In genomic region chr16:81866820-81867440, GRCh38 we compare ENCODE assay signal across 12 cellular contexts.
DNase-seq lines count a peak whose midpoint lies in the region; ATAC-seq and TF ChIP-seq lines count a peak whose summit lies in the region.
"Had no signal": no experiment of that assay in that cellular context is flagged by ENCODE, and none has a peak within 500 bp of the region (broad histone marks: within the 10 kb centered on the region; RNA-seq: fewer than 3 reads in every experiment).

No MANE protein-coding gene starts in this region.

- H3K36me3 ChIP-seq in BLaER1 (peaks cover 34% of the 10 kb centered on the region), PC-3 (ENCODE audit: low read depth, low read length) (no peaks in the 10 kb centered on the region), ovary (no peaks in the 10 kb centered on the region)

- no peaks in the 10 kb centered on the region for H3K79me2 ChIP-seq in PC-3 (ENCODE audit: low read length)

- TF ChIP-seq CTCF in PC-3 (conservative IDR thresholded peaks at IDR 0.05; ENCODE audit: low read depth, low read length) (no peak), ovary (IDR thresholded peaks at IDR 0.05) (no peak)

- H3F3A ChIP-seq in PC-3 (ENCODE audit: low read length, unreplicated experiment): no peaks in the 10 kb centered on the region

- no peak overlapping the region for H3K4me2 ChIP-seq in BLaER1
- no peak overlapping the region for H3K4me2 ChIP-seq in PC-3 (ENCODE audit: low read length)

- TF ChIP-seq EP300 in ovary (IDR thresholded peaks at IDR 0.05): no peak

- H3K4me3 Mint-ChIP-seq in activated CD4-positive, alpha-beta memory T cell treated with anti-CD3 and anti-CD28 coated beads for 36 hours: no peak overlapping the region

- POLR2A ChIA-PET in PC-3 (lab: Charles Lee; ENCODE audit: unreplicated experiment): interaction anchor here (0.6 kb wide), 2 partner anchors 24 to 462 kb away, joined by 3 to 4 read pairs; no protein-coding TSS in a partner anchor
- POLR2A ChIA-PET in activated CD4-positive, alpha-beta memory T cell treated with anti-CD3 and anti-CD28 coated beads for 36 hours (lab: Charles Lee): no interaction called here

- H3K9me3 ChIP-seq in BLaER1 (no peaks in the 10 kb centered on the region), PC-3 (ENCODE audit: low read length) (no peaks in the 10 kb centered on the region), ovary (no peaks in the 10 kb centered on the region)

- H3K4me1 ChIP-seq in BLaER1 (peaks cover 9% of the 10 kb centered on the region; the same call in 1 of the 2 replicates), PC-3 (ENCODE audit: insufficient read depth, low read length) (no peaks in the 10 kb centered on the region; the same call in 1 of the 2 replicates), ovary (ENCODE audit: insufficient read depth) (no peaks in the 10 kb centered on the region)

- H3K9ac ChIP-seq in BLaER1 (no peak overlapping the region), PC-3 (ENCODE audit: low read length) (no peak overlapping the region)

- CTCF ChIA-PET in PC-3 (lab: Charles Lee): no interaction called here
- CTCF ChIA-PET in activated CD4-positive, alpha-beta memory T cell treated with anti-CD3 and anti-CD28 coated beads for 36 hours (lab: Charles Lee): no interaction called here

- no peaks in the 10 kb centered on the region for H3K9me2 ChIP-seq in PC-3 (replicated peaks; ENCODE audit: low read length)

- no peak overlapping the region for H2AFZ ChIP-seq in PC-3 (ENCODE audit: low read length)

- no peak overlapping the region for H3K27ac Mint-ChIP-seq in activated CD4-positive, alpha-beta memory T cell treated with anti-CD3 and anti-CD28 coated beads for 36 hours

- 53 to 73% (median 60%) methylated on average over 10 of the region's 10 CpGs for WGBS in ovary, 3 donors

- H3K4me3 ChIP-seq in BLaER1: no peak overlapping the region
- H3K4me3 ChIP-seq in PC-3 (ENCODE audit: low read length): no peak overlapping the region
- H3K4me3 ChIP-seq in ovary: no peak overlapping the region

- H3K27ac ChIP-seq in BLaER1 (0 out of 2 replicates have a peak overlapping the region, but pooled peaks have one; percentile 30), PC-3 (ENCODE audit: low read length) (no peak overlapping the region), ovary (no peak overlapping the region)

- no TSS peak for BruUV-seq in PC-3 (replicated peaks; lab: Mats Ljungman, UMichigan)

- H3K4me1 Mint-ChIP-seq in activated CD4-positive, alpha-beta memory T cell treated with anti-CD3 and anti-CD28 coated beads for 36 hours (ENCODE audit: low read depth): no peaks in the 10 kb centered on the region

- H3K27me3 Mint-ChIP-seq in activated CD4-positive, alpha-beta memory T cell treated with anti-CD3 and anti-CD28 coated beads for 36 hours: no peaks in the 10 kb centered on the region

- no peak for DNase-seq in PC-3
- DNase-seq in Right ventricle myocardium superior: peak; percentile 83
- DNase-seq in ovary: peak in 3 of 5 donors; percentile 23 to 36 (median 35)
- DNase-seq in effector CD4-positive, alpha-beta T cell: no peak
- DNase-seq in NCI-H69 (lab: John Stamatoyannopoulos, UW): no peak
- DNase-seq in activated CD4-positive, alpha-beta memory T cell treated with anti-CD3 and anti-CD28 coated beads for 36 hours: no peak
- DNase-seq: activated gamma-delta T cell treated with Interleukin-2 at 50 U/mL for 16 hours; effector CD8-positive, alpha-beta T cell; retina; stimulated activated CD8-positive, alpha-beta memory T cell treated with anti-CD3 and anti-CD28 coated beads, Interleukin-4, amount 100 ng/mL, for 48 hours had no signal

- H3K9me3 Mint-ChIP-seq in activated CD4-positive, alpha-beta memory T cell treated with anti-CD3 and anti-CD28 coated beads for 36 hours: no peaks in the 10 kb centered on the region

- peaks cover 11% of the 10 kb centered on the region; the same call in 1 of the 2 replicates for H4K20me1 ChIP-seq in BLaER1
- no peaks in the 10 kb centered on the region for H4K20me1 ChIP-seq in PC-3 (ENCODE audit: low read length)

- intact Hi-C loops in PC-3 (cut with micrococcal nuclease) (no loop called here), Right ventricle myocardium superior (cut with DNase I) (no loop called here), ovary (cut with DNase I) (no loop called here)
- intact Hi-C loops in activated CD4-positive, alpha-beta memory T cell treated with anti-CD3 and anti-CD28 coated beads for 36 hours (cut with micrococcal nuclease): no loop called here

- no peaks in the 10 kb centered on the region for H3K27me3 ChIP-seq in BLaER1
- H3K27me3 ChIP-seq in PC-3 (ENCODE audit: low read length): no peaks in the 10 kb centered on the region
- H3K27me3 ChIP-seq in ovary: no peaks in the 10 kb centered on the region

- no peak for TF ChIP-seq POLR2A in ovary (IDR thresholded peaks at IDR 0.05)

- H3K36me3 Mint-ChIP-seq in activated CD4-positive, alpha-beta memory T cell treated with anti-CD3 and anti-CD28 coated beads for 36 hours: no peaks in the 10 kb centered on the region

- ATAC-seq in PC-3: peak; percentile 57; the same call in 1 of the 2 replicates
- peak; percentile 68 for ATAC-seq in Right ventricle myocardium superior (ENCODE audit: poor library complexity)
- no peak for ATAC-seq in HG02840 (IDR thresholded peaks at IDR 0.05; ENCODE audit: low FRiP score, unreplicated experiment)

Comparison
In these comparisons a context has a peak if more than half of its experiments do, and no peak if none do; other contexts are left out.
1. DNase-seq: peak in Right ventricle myocardium superior (single experiment) and ovary (3 of 5); none in PC-3 (single experiment), effector CD4-positive, alpha-beta T cell (single experiment), NCI-H69 (single experiment) and activated CD4-positive, alpha-beta memory T cell treated with anti-CD3 and anti-CD28 coated beads for 36 hours (single experiment).